8 cellular contexts compared by ENCODE assay signal in genomic region chr10:86648706-86649426, GRCh38. TPM values are rescaled to one million over a fixed set of nuclear protein-coding genes. Genes with fewer than 3 reads are reported as not detected.
DNase-seq lines count a peak whose midpoint lies in the region; ATAC-seq, FAIRE-seq and TF ChIP-seq lines count a peak whose summit lies in the region.

No MANE protein-coding gene starts in this region.

- no peak for ATAC-seq in activated naive CD8-positive, alpha-beta T cell treated with anti-CD3 and anti-CD28 coated beads, Interleukin-2, amount 50 U/mL, for 24 hours

- H3K4me3 Mint-ChIP-seq in activated naive CD8-positive, alpha-beta T cell treated with anti-CD3 and anti-CD28 coated beads, Interleukin-2, amount 50 U/mL, for 24 hours: no peak overlapping the region

- no peak overlapping the region for H3K27ac ChIP-seq in Peyer's patch
- H3K27ac ChIP-seq in small intestine (ENCODE audit: low read depth in 1 of 2, low read length in 1 of 2): no peak overlapping the region
- no peak overlapping the region for H3K27ac ChIP-seq in caudate nucleus (ENCODE audit: low read depth, low read length)

- H3K36me3 ChIP-seq in Peyer's patch: no peaks in the 10 kb centered on the region
- H3K36me3 ChIP-seq in small intestine (ENCODE audit: control insufficient read depth in 2 of 2, insufficient read depth in 2 of 2, low read length in 2 of 2): no peaks in the 10 kb centered on the region

- 37 to 46% (median 45%) methylated on average over 9 of the region's 9 CpGs for WGBS in small intestine, 3 donors

- FAIRE-seq in small intestine (lab: Jason Lieb, UNC): no peak

- TF ChIP-seq CTCF in GM12865 (IDR thresholded peaks at IDR 0.05; ENCODE audit: insufficient read depth, low read depth, low read length, missing control alignments) (no peak), Peyer's patch (IDR thresholded peaks at IDR 0.05) (no peak)

- H3K4me1 ChIP-seq in Peyer's patch (peaks cover 0 to 10% (median 0%) of the 10 kb centered on the region in 4 donors), small intestine (ENCODE audit: control insufficient read depth in 2 of 2, insufficient read depth in 1 of 2, low read depth in 1 of 2, low read length in 1 of 2) (peaks cover 0 to 5% of the 10 kb centered on the region in 2 donors)

- H3K27me3 ChIP-seq in Peyer's patch: no peaks in the 10 kb centered on the region
- H3K27me3 ChIP-seq in small intestine (ENCODE audit: control insufficient read depth in 2 of 2, insufficient read depth in 2 of 2, low read length in 2 of 2): no peaks in the 10 kb centered on the region

- H3K27me3 Mint-ChIP-seq in activated naive CD8-positive, alpha-beta T cell treated with anti-CD3 and anti-CD28 coated beads, Interleukin-2, amount 50 U/mL, for 24 hours: no peaks in the 10 kb centered on the region

- DNase-seq in GM12865 (ENCODE audit: low read depth) (peak; percentile 0), Peyer's patch (peak in 2 of 3 donors; percentile 48 to 51), glomerular visceral epithelial cell (ENCODE audit: extremely low spot score) (peak; percentile 58), small intestine (peak; percentile 39), caudate nucleus (lab: John Stamatoyannopoulos, UW) (no peak), T-helper 9 cell (no peak), MV-4-11 (lab: John Stamatoyannopoulos, UW) (no peak)
- no peak for DNase-seq in activated naive CD8-positive, alpha-beta T cell treated with anti-CD3 and anti-CD28 coated beads, Interleukin-2, amount 50 U/mL, for 24 hours

- no peak overlapping the region for H3K27ac Mint-ChIP-seq in activated naive CD8-positive, alpha-beta T cell treated with anti-CD3 and anti-CD28 coated beads, Interleukin-2, amount 50 U/mL, for 24 hours

- no peak for TF ChIP-seq POLR2A in Peyer's patch (IDR thresholded peaks at IDR 0.05)

- peaks cover 2% of the 10 kb centered on the region for H3K4me1 Mint-ChIP-seq in activated naive CD8-positive, alpha-beta T cell treated with anti-CD3 and anti-CD28 coated beads, Interleukin-2, amount 50 U/mL, for 24 hours

- no peaks in the 10 kb centered on the region for H3K9me3 Mint-ChIP-seq in activated naive CD8-positive, alpha-beta T cell treated with anti-CD3 and anti-CD28 coated beads, Interleukin-2, amount 50 U/mL, for 24 hours

- no peak overlapping the region for H3K4me3 ChIP-seq in GM12865 (ENCODE audit: low read depth, low read length)
- no peak overlapping the region for H3K4me3 ChIP-seq in Peyer's patch
- no peak overlapping the region for H3K4me3 ChIP-seq in small intestine (ENCODE audit: low read depth in 1 of 2, low read length in 2 of 2)

- no peaks in the 10 kb centered on the region for H3K36me3 Mint-ChIP-seq in activated naive CD8-positive, alpha-beta T cell treated with anti-CD3 and anti-CD28 coated beads, Interleukin-2, amount 50 U/mL, for 24 hours (ENCODE audit: low read depth)

- no peaks in the 10 kb centered on the region for H3K9me3 ChIP-seq in Peyer's patch
- no peaks in the 10 kb centered on the region for H3K9me3 ChIP-seq in small intestine (ENCODE audit: control insufficient read depth, low read depth)

RNA-seq across cellular contexts. Expression of gene OPN4, which starts 5.5 kb away (rescaled TPM):
- total RNA-seq in Peyer's patch: not detected
- polyA plus RNA-seq in small intestine: under 1 TPM in 1 of 3 donors, not detected in 2; 0.07 TPM

RNA-seq across cellular contexts. Expression of gene LDB3, which starts 19.4 kb away (rescaled TPM):
- total RNA-seq in Peyer's patch: 1 to 10 TPM; 1.3 to 9.1 (median 2.3) TPM
- 1 to 10 TPM in 2 of 3 donors, under 1 TPM in 1; 0.45 to 1.7 (median 1.1) TPM for polyA plus RNA-seq in small intestine

Comparison
In these comparisons a context has a peak if more than half of its experiments do, and no peak if none do; other contexts are left out.
1. DNase-seq: peak in GM12865 (single experiment), Peyer's patch (2 of 3), glomerular visceral epithelial cell (single experiment) and small intestine (single experiment); none in caudate nucleus (0 of 61), T-helper 9 cell (single experiment), activated naive CD8-positive, alpha-beta T cell treated with anti-CD3 and anti-CD28 coated beads, Interleukin-2, amount 50 U/mL, for 24 hours (single experiment) and MV-4-11 (single experiment).